ENCODE assay signal across 32 cellular contexts in the genomic region with DNA sequence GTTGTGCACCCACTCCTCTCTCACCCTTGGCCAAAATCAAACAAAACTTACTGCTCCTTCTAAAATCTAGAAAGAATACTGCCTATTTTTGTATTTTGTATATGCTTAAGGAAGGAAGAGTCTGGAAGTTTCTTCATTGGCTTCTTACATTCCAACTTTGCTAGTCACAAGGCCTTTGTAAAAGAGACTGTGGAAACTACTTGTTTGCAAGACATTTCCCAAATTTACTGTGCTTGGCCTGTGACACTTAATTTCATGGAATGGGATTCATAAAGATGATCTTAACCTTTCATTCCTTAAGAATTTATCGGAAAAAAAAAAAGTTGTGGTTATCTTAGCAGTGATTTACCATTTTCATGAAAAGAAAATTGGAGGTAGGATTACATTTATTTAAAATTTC.
A peak's percentile ranks its signal among the peaks of the same experiment; 100 is the strongest.
DNase-seq lines count a peak whose midpoint lies in the region; ATAC-seq, FAIRE-seq and TF ChIP-seq lines count a peak whose summit lies in the region.
"Had no signal": no experiment of that assay in that cellular context is flagged by ENCODE, and none has a peak within 500 bp of the region (broad histone marks: within the 10 kb centered on the region; RNA-seq: fewer than 3 reads in every experiment).

No MANE protein-coding gene starts in this region.

- H4K20me1 ChIP-seq in astrocyte (ENCODE audit: insufficient read depth, low read length) = no peaks in the 10 kb centered on the region
- H4K20me1 ChIP-seq: BLaER1 had no signal

- no peak overlapping the region for H2AFZ ChIP-seq in ACC112 (ENCODE audit: low read length, unreplicated experiment)
- no peak overlapping the region for H2AFZ ChIP-seq in astrocyte (ENCODE audit: low read depth, low read length)
- H2AFZ ChIP-seq: PC-9 had no signal

- H3K4me3 ChIP-seq in ACC112 (ENCODE audit: low read depth, low read length) (no peak overlapping the region), astrocyte (ENCODE audit: insufficient read depth, low read depth, low read length) (no peak overlapping the region), Peyer's patch (no peak overlapping the region)
- H3K4me3 ChIP-seq: BLaER1, cardiac muscle cell, GM12878, lower lobe of right lung, PC-9, tibial nerve had no signal

- H3K4me1 ChIP-seq in ACC112 (ENCODE audit: control insufficient read depth, insufficient read depth, low read length, unreplicated experiment) = peaks cover 23% of the 10 kb centered on the region
- H3K4me1 ChIP-seq in astrocyte (ENCODE audit: insufficient read depth, low read length) = no peaks in the 10 kb centered on the region
- H3K4me1 ChIP-seq in Peyer's patch = peaks cover 0 to 1% (median 0%) of the 10 kb centered on the region in 4 donors
- H3K4me1 ChIP-seq: BLaER1, lower lobe of right lung, tibial nerve had no signal

- TF ChIP-seq POLR2A in Peyer's patch (IDR thresholded peaks at IDR 0.05) = no peak

- no peaks in the 10 kb centered on the region for H3K27me3 Mint-ChIP-seq in astrocyte (ENCODE audit: low read depth, unreplicated experiment)
- H3K27me3 Mint-ChIP-seq: activated CD4-positive, alpha-beta T cell treated with anti-CD3 and anti-CD28 coated beads, Interleukin-2, amount 10 ng/mL, durations not matched to agents 7 days and 5 days; dendritic cell treated with granulocyte-macrophage colony-stimulating factor and Interleukin-4, amounts not matched to agents 40 ng/mL and 50 ng/mL, for 4 days had no signal

- TF ChIP-seq CTCF in astrocyte (IDR thresholded peaks at IDR 0.05; ENCODE audit: insufficient read depth, low read depth, low read length) (no peak), Peyer's patch (IDR thresholded peaks at IDR 0.05) (no peak)

- no peaks in the 10 kb centered on the region for H3K9me3 Mint-ChIP-seq in astrocyte (ENCODE audit: unreplicated experiment)
- H3K9me3 Mint-ChIP-seq: activated CD4-positive, alpha-beta T cell treated with anti-CD3 and anti-CD28 coated beads, Interleukin-2, amount 10 ng/mL, durations not matched to agents 7 days and 5 days; activated T-cell treated with anti-CD3 and anti-CD28 coated beads, Interleukin-2, amount 50 U/mL, for 72 hours; dendritic cell treated with granulocyte-macrophage colony-stimulating factor and Interleukin-4, amounts not matched to agents 40 ng/mL and 50 ng/mL, for 4 days; nephron had no signal

- H3K4me1 Mint-ChIP-seq in astrocyte (ENCODE audit: low read depth, unreplicated experiment) = peaks cover 9% of the 10 kb centered on the region
- H3K4me1 Mint-ChIP-seq: activated CD4-positive, alpha-beta T cell treated with anti-CD3 and anti-CD28 coated beads, Interleukin-2, amount 10 ng/mL, durations not matched to agents 7 days and 5 days; nephron had no signal

- H3K9ac ChIP-seq in astrocyte (ENCODE audit: low read length) = no peak overlapping the region
- H3K9ac ChIP-seq: BLaER1 had no signal

- H3K9me3 ChIP-seq in astrocyte (ENCODE audit: insufficient read depth, low read depth, low read length) (no peaks in the 10 kb centered on the region), Peyer's patch (no peaks in the 10 kb centered on the region)
- H3K9me3 ChIP-seq: BLaER1, lower lobe of right lung, tibial nerve had no signal

- H3K79me2 ChIP-seq in ACC112 (ENCODE audit: control insufficient read depth, insufficient read depth, low read length, unreplicated experiment) (no peaks in the 10 kb centered on the region), astrocyte (ENCODE audit: insufficient read depth, low read length) (no peaks in the 10 kb centered on the region)

- H3K27me3 ChIP-seq in ACC112 (ENCODE audit: insufficient read depth, low read length) = no peaks in the 10 kb centered on the region
- H3K27me3 ChIP-seq in astrocyte (ENCODE audit: insufficient read depth, low read length) = no peaks in the 10 kb centered on the region
- no peaks in the 10 kb centered on the region for H3K27me3 ChIP-seq in Peyer's patch
- H3K27me3 ChIP-seq: BLaER1, cardiac muscle cell, foreskin keratinocyte, tibial nerve had no signal

- FAIRE-seq in astrocyte (lab: Jason Lieb, UNC) = no peak
- FAIRE-seq: GM12878 had no signal

- peak; percentile 51 for DNase-seq in GM04503 (ENCODE audit: low read depth)
- peak; percentile 14 for DNase-seq in astrocyte (ENCODE audit: low read depth)
- DNase-seq in fibroblast of peridontal ligament (ENCODE audit: extremely low read depth) = peak; percentile 78
- no peak for DNase-seq in activated CD4-positive, alpha-beta T cell treated with anti-CD3 and anti-CD28 coated beads for 4 hours
- no peak for DNase-seq in Peyer's patch
- no peak for DNase-seq in cerebellar cortex (ENCODE audit: low spot score)
- DNase-seq: 8988T; activated CD4-positive, alpha-beta T cell treated with anti-CD3 and anti-CD28 coated beads, Interleukin-2, amount 10 ng/mL, durations not matched to agents 7 days and 5 days; activated naive CD4-positive, alpha-beta T cell treated with Interleukin-2 at 50 U/mL for 16 hours; activated T-cell treated with anti-CD3 and anti-CD28 coated beads, Interleukin-2, amount 50 U/mL, for 72 hours; amniotic stem cell; foreskin keratinocyte; GOT3; Kasumi-1; lower lobe of right lung; NCI-H187; NCI-H2171; NCI-H524 treated with DMSO at 0.1 percent for 48 hours; PC-9; SHP77; SW 1271; T-helper 9 cell; WERI-Rb-1 had no signal

- H3K4me3 Mint-ChIP-seq in astrocyte (ENCODE audit: unreplicated experiment) = no peak overlapping the region
- H3K4me3 Mint-ChIP-seq: activated CD4-positive, alpha-beta T cell treated with anti-CD3 and anti-CD28 coated beads, Interleukin-2, amount 10 ng/mL, durations not matched to agents 7 days and 5 days; activated T-cell treated with anti-CD3 and anti-CD28 coated beads, Interleukin-2, amount 50 U/mL, for 72 hours; dendritic cell treated with granulocyte-macrophage colony-stimulating factor and Interleukin-4, amounts not matched to agents 40 ng/mL and 50 ng/mL, for 4 days; nephron had no signal

- H3K27ac ChIP-seq in ACC112 (ENCODE audit: low read depth, low read length) (peak overlapping the region; percentile 22; the same call in 1 of the 2 replicates), astrocyte (ENCODE audit: low read depth, low read length) (no peak overlapping the region), Peyer's patch (no peak overlapping the region)
- H3K27ac ChIP-seq: BLaER1, cardiac muscle cell, foreskin keratinocyte, HL-60, lower lobe of right lung, PC-9, tibial nerve, WERI-Rb-1 had no signal

- H3K36me3 ChIP-seq in ACC112 (ENCODE audit: insufficient read depth, low read length) = peaks cover 14% of the 10 kb centered on the region; the same call in 1 of the 2 replicates
- H3K36me3 ChIP-seq in astrocyte (ENCODE audit: insufficient read depth, low read length) = peaks cover 4% of the 10 kb centered on the region
- peaks cover 0 to 7% (median 0%) of the 10 kb centered on the region in 3 donors for H3K36me3 ChIP-seq in Peyer's patch

- ATAC-seq in GM19395 (IDR thresholded peaks at IDR 0.05; ENCODE audit: unreplicated experiment) = no peak
- ATAC-seq: activated T-cell treated with anti-CD3 and anti-CD28 coated beads, Interleukin-2, amount 50 U/mL, for 72 hours; foreskin keratinocyte; GM12878; lower lobe of right lung had no signal

- H3K36me3 Mint-ChIP-seq in astrocyte (ENCODE audit: low read depth, unreplicated experiment) = no peaks in the 10 kb centered on the region

- H3K4me2 ChIP-seq in astrocyte (ENCODE audit: low read length) = no peak overlapping the region
- H3K4me2 ChIP-seq: BLaER1, PC-9 had no signal

- no peak overlapping the region for H3K27ac Mint-ChIP-seq in astrocyte (ENCODE audit: unreplicated experiment)
- H3K27ac Mint-ChIP-seq: activated CD4-positive, alpha-beta T cell treated with anti-CD3 and anti-CD28 coated beads, Interleukin-2, amount 10 ng/mL, durations not matched to agents 7 days and 5 days; activated T-cell treated with anti-CD3 and anti-CD28 coated beads, Interleukin-2, amount 50 U/mL, for 72 hours; dendritic cell treated with granulocyte-macrophage colony-stimulating factor and Interleukin-4, amounts not matched to agents 40 ng/mL and 50 ng/mL, for 4 days; nephron had no signal

Comparison
In these comparisons a context has a peak if more than half of its experiments do, and no peak if none do; other contexts are left out.
1. DNase-seq: peak in GM04503 (single experiment), astrocyte (single experiment) and fibroblast of peridontal ligament (single experiment); none in activated CD4-positive, alpha-beta T cell treated with anti-CD3 and anti-CD28 coated beads for 4 hours (0 of 2), Peyer's patch (0 of 3) and cerebellar cortex (single experiment).